Comparison of ENCODE assay signal across 8 cellular contexts in genomic region chr18:5295231-5295920, GRCh38. TPM values are rescaled to one million over a fixed set of nuclear protein-coding genes. Genes with fewer than 3 reads are reported as not detected.
DNase-seq lines count a peak whose midpoint lies in the region; ATAC-seq lines count a peak whose summit lies in the region.

A gene with protein sequence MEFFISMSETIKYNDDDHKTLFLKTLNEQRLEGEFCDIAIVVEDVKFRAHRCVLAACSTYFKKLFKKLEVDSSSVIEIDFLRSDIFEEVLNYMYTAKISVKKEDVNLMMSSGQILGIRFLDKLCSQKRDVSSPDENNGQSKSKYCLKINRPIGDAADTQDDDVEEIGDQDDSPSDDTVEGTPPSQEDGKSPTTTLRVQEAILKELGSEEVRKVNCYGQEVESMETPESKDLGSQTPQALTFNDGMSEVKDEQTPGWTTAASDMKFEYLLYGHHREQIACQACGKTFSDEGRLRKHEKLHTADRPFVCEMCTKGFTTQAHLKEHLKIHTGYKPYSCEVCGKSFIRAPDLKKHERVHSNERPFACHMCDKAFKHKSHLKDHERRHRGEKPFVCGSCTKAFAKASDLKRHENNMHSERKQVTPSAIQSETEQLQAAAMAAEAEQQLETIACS (minus strand): TSS chr18:5295726. CDS start chr18:5293246, 2,480 bp downstream.

- H3K4me3 ChIP-seq in ACC112 (ENCODE audit: low read depth, low read length) (peak within 1 kb of the TSS; percentile 99), esophagus (ENCODE audit: low read depth in 1 of 2, low read length in 2 of 2) (peak within 1 kb of the TSS; percentile 63 to 89), mucosa of stomach (ENCODE audit: low read length) (peak within 1 kb of the TSS; percentile 33)

- DNase-seq in NCI-H69 (lab: John Stamatoyannopoulos, UW) = peak; percentile 97
- DNase-seq in activated T-cell treated with anti-CD3 and anti-CD28 coated beads, Interleukin-2, amount 50 U/mL, for 4 hours = peak; percentile 62
- peak; percentile 17 for DNase-seq in stimulated activated CD8-positive, alpha-beta memory T cell treated with anti-CD3 and anti-CD28 coated beads, Interleukin-7, amount 100 ng/mL, for 24 hours (ENCODE audit: low read depth)

- H3K27me3 Mint-ChIP-seq in activated T-cell treated with anti-CD3 and anti-CD28 coated beads, Interleukin-2, amount 50 U/mL, for 4 hours (ENCODE audit: low read depth) = no peaks in the 10 kb centered on the region

- H3K9me3 ChIP-seq in esophagus (ENCODE audit: control insufficient read depth in 2 of 2, insufficient read depth in 1 of 2, low read depth in 1 of 2, low read length in 1 of 2) = no peaks in the 10 kb centered on the region
- H3K9me3 ChIP-seq in mucosa of stomach (ENCODE audit: control insufficient read depth, low read length) = no peaks in the 10 kb centered on the region

- peak within 1 kb of the TSS; percentile 89 for H3K4me3 Mint-ChIP-seq in activated T-cell treated with anti-CD3 and anti-CD28 coated beads, Interleukin-2, amount 50 U/mL, for 4 hours

- peaks cover 11% of the 10 kb centered on the region for H3K79me2 ChIP-seq in ACC112 (ENCODE audit: control insufficient read depth, insufficient read depth, low read length, unreplicated experiment)

- H2AFZ ChIP-seq in ACC112 (ENCODE audit: low read length, unreplicated experiment) = peak within 1 kb of the TSS; percentile 98

- H3K36me3 ChIP-seq in ACC112 (ENCODE audit: insufficient read depth, low read length) (peaks cover 4% of the 10 kb centered on the region; the same call in 1 of the 2 replicates), esophagus (ENCODE audit: control insufficient read depth in 2 of 2, insufficient read depth in 2 of 2, low read length in 1 of 2) (peaks cover 9 to 11% of the 10 kb centered on the region in 2 donors), mucosa of stomach (ENCODE audit: control insufficient read depth, insufficient read depth, low read length) (no peaks in the 10 kb centered on the region)

- H3K36me3 Mint-ChIP-seq in activated T-cell treated with anti-CD3 and anti-CD28 coated beads, Interleukin-2, amount 50 U/mL, for 4 hours (ENCODE audit: insufficient read depth) = peaks cover 11% of the 10 kb centered on the region

- H3K4me1 Mint-ChIP-seq in activated T-cell treated with anti-CD3 and anti-CD28 coated beads, Interleukin-2, amount 50 U/mL, for 4 hours (ENCODE audit: low read depth) = peaks cover 33% of the 10 kb centered on the region

- peak; percentile 27 for ATAC-seq in GM18519 (IDR thresholded peaks at IDR 0.05; ENCODE audit: low FRiP score, unreplicated experiment)
- ATAC-seq in HG03045 (IDR thresholded peaks at IDR 0.05; ENCODE audit: unreplicated experiment) = peak; percentile 40
- peak; percentile 51 for ATAC-seq in activated T-cell treated with anti-CD3 and anti-CD28 coated beads, Interleukin-2, amount 50 U/mL, for 4 hours

- H3K27ac ChIP-seq in ACC112 (ENCODE audit: low read depth, low read length) (peak within 1 kb of the TSS; percentile 89), esophagus (ENCODE audit: low read depth in 2 of 2, low read length in 1 of 2) (peak within 1 kb of the TSS; percentile 99 to 100)

- 1% methylated on average over 51 to 116 of the region's 116 CpGs for WGBS in esophagus, 2 donors

- H3K27me3 ChIP-seq in ACC112 (ENCODE audit: insufficient read depth, low read length) = peaks cover 11% of the 10 kb centered on the region; the same call in 1 of the 2 replicates
- no peaks in the 10 kb centered on the region for H3K27me3 ChIP-seq in esophagus (ENCODE audit: control insufficient read depth in 1 of 2, insufficient read depth in 2 of 2, low read length in 2 of 2)
- H3K27me3 ChIP-seq in mucosa of stomach (ENCODE audit: control insufficient read depth, insufficient read depth, low read length) = no peaks in the 10 kb centered on the region

- peaks cover 15% of the 10 kb centered on the region for H3K4me1 ChIP-seq in ACC112 (ENCODE audit: control insufficient read depth, insufficient read depth, low read length, unreplicated experiment)
- peaks cover 0 to 3% of the 10 kb centered on the region in 2 donors for H3K4me1 ChIP-seq in esophagus (ENCODE audit: control insufficient read depth in 2 of 2, insufficient read depth in 2 of 2, low read length in 1 of 2)
- peaks cover 9% of the 10 kb centered on the region for H3K4me1 ChIP-seq in mucosa of stomach (ENCODE audit: control insufficient read depth, insufficient read depth, low read length)

- no peaks in the 10 kb centered on the region for H3K9me3 Mint-ChIP-seq in activated T-cell treated with anti-CD3 and anti-CD28 coated beads, Interleukin-2, amount 50 U/mL, for 4 hours

- peak within 1 kb of the TSS; percentile 85 for H3K9ac ChIP-seq in mucosa of stomach (ENCODE audit: low read length)

RNA-seq across cellular contexts. Expression of the gene that starts here (rescaled TPM):
- total RNA-seq in activated T-cell treated with anti-CD3 and anti-CD28 coated beads, Interleukin-2, amount 50 U/mL, for 4 hours = 10 to 100 TPM; 11.8 to 16.8 (median 15.8) TPM
- polyA plus RNA-seq in esophagus = 1 to 10 TPM; 3.7 TPM

Comparison
In these comparisons a context has a peak if more than half of its experiments do, and no peak if none do; other contexts are left out.
1. Peak in every context shown above with its lines: DNase-seq, ATAC-seq, H3K4me3 ChIP-seq and H3K27ac ChIP-seq.
2. H3K4me3 ChIP-seq: peak in every context shown above with its lines; median percentile 99 in ACC112; 76 in esophagus; 33 in mucosa of stomach.
3. DNase-seq: peak in every context shown above with its lines; median percentile 97 in NCI-H69; 62 in activated T-cell treated with anti-CD3 and anti-CD28 coated beads, Interleukin-2, amount 50 U/mL, for 4 hours; 17 in stimulated activated CD8-positive, alpha-beta memory T cell treated with anti-CD3 and anti-CD28 coated beads, Interleukin-7, amount 100 ng/mL, for 24 hours.